ENCODE assay signal across 25 cellular contexts in the genomic region with DNA sequence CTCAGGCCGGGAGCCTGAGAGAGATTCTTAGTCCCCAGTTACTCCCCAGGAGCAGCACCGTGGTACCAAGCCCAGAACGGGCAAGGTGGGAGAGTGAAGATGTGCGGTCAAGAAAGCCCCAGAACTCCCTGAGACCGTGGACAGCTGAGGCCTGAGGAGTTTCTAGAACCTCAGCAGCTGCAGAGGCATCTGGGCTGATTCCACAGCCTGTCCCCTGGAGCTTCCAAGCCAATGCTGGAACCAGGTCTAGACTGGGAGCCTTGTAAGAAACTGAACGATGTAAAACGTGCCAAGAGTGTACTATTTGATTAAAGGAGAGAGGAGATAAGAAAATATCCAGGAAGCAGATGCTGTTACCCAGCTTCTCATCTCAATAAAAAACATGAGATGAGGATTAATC.
"Had no signal": no experiment of that assay in that cellular context is flagged by ENCODE, and none has a peak within 500 bp of the region (broad histone marks: within the 10 kb centered on the region; RNA-seq: fewer than 3 reads in every experiment).

No MANE protein-coding gene starts in this region.

- ATAC-seq: effector memory CD8-positive, alpha-beta T cell; gastrocnemius medialis; left lung; lower lobe of right lung; right lobe of liver; stimulated activated effector memory CD8-positive, alpha-beta T cell treated with anti-CD3 and anti-CD28 coated beads, Interleukin-12 subunit alpha, Interleukin-12 subunit beta, amount 100 ng/mL, for 72 hours had no signal

- DNase-seq: cerebellar nuclear complex; cortex of kidney; effector memory CD8-positive, alpha-beta T cell; foreskin fibroblast; heart left ventricle; hippocampal formation; left cardiac atrium; left lung; lower lobe of right lung; natural killer cell; occipital lobe; ovary; posterior cingulate gyrus; retina; right lobe of liver; stimulated activated CD4-positive, alpha-beta T cell treated with anti-CD3 and anti-CD28 coated beads, Interleukin-2, amount 100 ng/mL, for 24 hours; stimulated activated CD4-positive, alpha-beta T cell treated with anti-CD3 and anti-CD28 coated beads, Interleukin-4, amount 100 ng/mL, for 24 hours; stimulated activated naive CD4-positive, alpha-beta T cell treated with Interleukin-2 at 50 U/mL for 16 hours; stomach; substantia nigra had no signal

- H3K27ac Mint-ChIP-seq: effector memory CD8-positive, alpha-beta T cell; natural killer cell; stimulated activated effector memory CD8-positive, alpha-beta T cell treated with anti-CD3 and anti-CD28 coated beads, Interleukin-12 subunit alpha, Interleukin-12 subunit beta, amount 100 ng/mL, for 72 hours had no signal

- H3K4me1 Mint-ChIP-seq: natural killer cell; stimulated activated effector memory CD8-positive, alpha-beta T cell treated with anti-CD3 and anti-CD28 coated beads, Interleukin-12 subunit alpha, Interleukin-12 subunit beta, amount 100 ng/mL, for 72 hours had no signal

- H3K9me3 ChIP-seq: gastrocnemius medialis, left lung, lower lobe of right lung, ovary, right lobe of liver, thoracic aorta had no signal

- H3K36me3 ChIP-seq: gastrocnemius medialis, heart left ventricle, left lung, lower lobe of right lung, ovary, right lobe of liver, stomach, thoracic aorta, tibial nerve had no signal

- H3K27me3 Mint-ChIP-seq: effector memory CD8-positive, alpha-beta T cell had no signal

- H3K4me3 Mint-ChIP-seq: effector memory CD8-positive, alpha-beta T cell; natural killer cell; stimulated activated effector memory CD8-positive, alpha-beta T cell treated with anti-CD3 and anti-CD28 coated beads, Interleukin-12 subunit alpha, Interleukin-12 subunit beta, amount 100 ng/mL, for 72 hours had no signal

- H3K27ac ChIP-seq: gastrocnemius medialis, left lung, lower lobe of right lung, ovary, psoas muscle, right lobe of liver, stomach, thoracic aorta, tibial nerve had no signal

- H3K4me1 ChIP-seq: gastrocnemius medialis, left lung, lower lobe of right lung, psoas muscle, right lobe of liver, tibial nerve had no signal

- H3K9me3 Mint-ChIP-seq: natural killer cell had no signal

- H3K27me3 ChIP-seq: gastrocnemius medialis, left lung, ovary, right lobe of liver, stomach, tibial nerve had no signal

- H3K4me3 ChIP-seq: gastrocnemius medialis, heart left ventricle, left lung, lower lobe of right lung, ovary, psoas muscle, right lobe of liver, stomach, thoracic aorta, tibial nerve had no signal

- H3K36me3 Mint-ChIP-seq: natural killer cell; stimulated activated effector memory CD8-positive, alpha-beta T cell treated with anti-CD3 and anti-CD28 coated beads, Interleukin-12 subunit alpha, Interleukin-12 subunit beta, amount 100 ng/mL, for 72 hours had no signal
